ENCODE assay signal across 8 cellular contexts in the genomic region with DNA sequence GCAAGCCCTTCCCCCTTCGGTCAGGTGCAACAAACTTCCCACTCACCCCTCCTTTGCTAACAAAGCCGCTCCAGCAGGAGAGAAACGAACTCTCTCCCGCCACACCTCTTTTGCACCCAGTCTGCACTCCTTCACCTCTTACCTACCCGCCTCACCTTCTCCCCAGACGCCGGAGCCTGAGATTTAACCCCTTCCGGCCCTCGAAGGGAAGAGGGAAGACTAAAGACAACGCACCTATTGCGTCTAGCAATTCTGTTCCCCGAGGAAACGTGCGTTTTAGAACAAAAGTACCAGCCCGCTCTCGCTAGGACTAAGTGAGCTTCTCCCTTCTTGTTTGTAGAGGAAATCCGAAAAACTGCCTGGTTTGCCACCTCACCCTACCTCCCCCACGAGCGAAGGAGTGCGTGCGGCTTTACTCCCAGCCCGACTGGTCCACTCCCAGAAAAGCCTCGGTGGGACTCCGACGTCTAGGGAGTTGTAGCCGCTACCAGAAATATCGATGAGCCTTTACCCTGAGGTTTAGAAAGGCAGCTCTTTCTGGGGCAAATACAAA. TPM values are rescaled to one million over a fixed set of nuclear protein-coding genes. Genes with fewer than 3 reads are reported as not detected.
DNase-seq lines count a peak whose midpoint lies in the region; ATAC-seq and TF ChIP-seq lines count a peak whose summit lies in the region.

No MANE protein-coding gene starts in this region.

- DNase-seq in Caco-2, result peak; percentile 87 to 94
- peak; percentile 95 for DNase-seq in HT-29 (ENCODE audit: low spot score)
- DNase-seq in NOMO-1 treated with dmso at 0.1 percent for 144 hours (lab: John Stamatoyannopoulos, UW; ENCODE audit: unreplicated experiment), result peak; percentile 57
- DNase-seq in activated CD8-positive, alpha-beta memory T cell treated with anti-CD3 and anti-CD28 coated beads, Interleukin-2, amount 50 U/mL, for 4 hours, result peak; percentile 60
- peak; percentile 91 for DNase-seq in epithelial cell of esophagus (ENCODE audit: low read depth)
- DNase-seq in stimulated activated CD8-positive, alpha-beta memory T cell treated with anti-CD3 and anti-CD28 coated beads, Interleukin-2, amount 100 ng/mL, for 48 hours (ENCODE audit: low read depth in 2 of 2), result peak; percentile 32 to 51

- H3K27ac Mint-ChIP-seq in Caco-2 (ENCODE audit: unreplicated experiment), result peak overlapping the region; percentile 97

- peaks cover 8% of the 10 kb centered on the region for H3K4me1 ChIP-seq in Caco-2
- H3K4me1 ChIP-seq in mononuclear cell (ENCODE audit: insufficient read depth, low read length), result peaks cover 37% of the 10 kb centered on the region

- peaks cover 33% of the 10 kb centered on the region for H3K36me3 Mint-ChIP-seq in Caco-2 (ENCODE audit: insufficient read depth, unreplicated experiment)

- H3K9me3 ChIP-seq in Caco-2 (no peaks in the 10 kb centered on the region), mononuclear cell (ENCODE audit: low read depth, low read length) (no peaks in the 10 kb centered on the region)

- CTCF ChIA-PET in Caco-2 (lab: Charles Lee), result no interaction called here

- peak overlapping the region; percentile 88 for H3K4me3 Mint-ChIP-seq in Caco-2 (ENCODE audit: unreplicated experiment)

- POLR2A ChIA-PET in Caco-2 (lab: Charles Lee), result interaction anchor here (0.5 to 1.0 kb wide), 2 partner anchors 160 to 597 kb away, joined by 4 read pairs; no protein-coding TSS in a partner anchor

- H3K27me3 ChIP-seq in Caco-2 (replicated peaks; ENCODE audit: control insufficient read depth, insufficient read depth, low read length), result no peaks in the 10 kb centered on the region
- no peaks in the 10 kb centered on the region for H3K27me3 ChIP-seq in mononuclear cell (ENCODE audit: insufficient read depth, low read length)

- H3K4me3 ChIP-seq in Caco-2 (ENCODE audit: low read depth, low read length) (peak overlapping the region; percentile 67), epithelial cell of esophagus (ENCODE audit: low read length) (peak overlapping the region; percentile 96), mononuclear cell (ENCODE audit: low read length) (peak overlapping the region; percentile 88)

- H3K4me1 Mint-ChIP-seq in Caco-2 (ENCODE audit: low read depth, unreplicated experiment), result no peaks in the 10 kb centered on the region

- ATAC-seq in GM21360 (IDR thresholded peaks at IDR 0.05; ENCODE audit: unreplicated experiment), result peak; percentile 47

- H3K9me3 Mint-ChIP-seq in Caco-2 (ENCODE audit: unreplicated experiment), result peaks cover 3% of the 10 kb centered on the region

- H3K27me3 Mint-ChIP-seq in Caco-2 (ENCODE audit: insufficient read depth, unreplicated experiment), result no peaks in the 10 kb centered on the region

- BruUV-seq in Caco-2 (replicated peaks; lab: Mats Ljungman, UMichigan), result no TSS peak

- H3K36me3 ChIP-seq in Caco-2 (ENCODE audit: control insufficient read depth, insufficient read depth, low read length), result peaks cover 2% of the 10 kb centered on the region

- no peak for TF ChIP-seq CTCF in Caco-2 (IDR thresholded peaks at IDR 0.05; ENCODE audit: insufficient read depth in 1 of 2, low read depth in 1 of 2, low read length in 1 of 2, severe bottlenecking in 1 of 2, unreplicated experiment in 1 of 2)
- TF ChIP-seq CTCF in epithelial cell of esophagus (IDR thresholded peaks at IDR 0.05; ENCODE audit: insufficient read depth, low read depth, low read length, missing control alignments), result no peak

- intact Hi-C loops in Caco-2 (cut with micrococcal nuclease; ENCODE audit: unreplicated experiment), result loop anchor here (1.0 to 5.0 kb wide), 4 partner anchors 29 to 160 kb away; a partner anchor contains a TSS

RNA-seq across cellular contexts. Expression of a gene that starts 0.4 kb away (rescaled TPM):
- total RNA-seq in Caco-2 (2022) (36.6 and 37.4 TPM in 2 replicates), mononuclear cell (32.1 TPM)
- total RNA-seq in HT-29 (2014; rRNA removed; shearing (Covaris generic)), result 19.8 and 22.5 TPM in 2 replicates

RNA-seq across cellular contexts. Expression of a gene that starts 1.0 kb away (rescaled TPM):
- total RNA-seq in Caco-2 (2022), result 10.0 and 12.1 TPM in 2 replicates
- total RNA-seq in HT-29 (2014; rRNA removed; shearing (Covaris generic)), result 1.3 and 2.2 TPM in 2 replicates
- total RNA-seq in mononuclear cell, result 3.6 TPM

RNA-seq across cellular contexts. Expression of a gene that starts 48.6 kb away (rescaled TPM):
- 13.3 and 14.3 TPM in 2 replicates for total RNA-seq in Caco-2 (2022)
- 3.3 and 8.9 TPM in 2 replicates for total RNA-seq in HT-29 (2014; rRNA removed; shearing (Covaris generic))
- 4.4 TPM for total RNA-seq in mononuclear cell

Comparison
In these comparisons a context has a peak if more than half of its experiments do, and no peak if none do; other contexts are left out.
1. Peak in every context shown above with its lines: DNase-seq, ATAC-seq and H3K4me3 ChIP-seq.
2. DNase-seq: peak in every context shown above with its lines; median percentile 95 in HT-29; 91 in epithelial cell of esophagus; 90 in Caco-2; 60 in activated CD8-positive, alpha-beta memory T cell treated with anti-CD3 and anti-CD28 coated beads, Interleukin-2, amount 50 U/mL, for 4 hours; 57 in NOMO-1 treated with dmso at 0.1 percent for 144 hours; 42 in stimulated activated CD8-positive, alpha-beta memory T cell treated with anti-CD3 and anti-CD28 coated beads, Interleukin-2, amount 100 ng/mL, for 48 hours.